Comparison of ENCODE assay signal across 8 cellular contexts in genomic region chr5:146877178-146877681, GRCh38. TPM values are rescaled to one million over a fixed set of nuclear protein-coding genes. Genes with fewer than 3 reads are reported as not detected.
A peak's percentile ranks its signal among the peaks of the same experiment; 100 is the strongest.
DNase-seq lines count a peak whose midpoint lies in the region; ATAC-seq and TF ChIP-seq lines count a peak whose summit lies in the region.

No MANE protein-coding gene starts in this region.

- no peaks in the 10 kb centered on the region for H3K9me3 Mint-ChIP-seq in T-helper 2 cell treated with Interferon-gamma antibody and Interleukin-4, amounts not matched to agents 5 μg/mL and 100 μg/mL, for 36 hours

- no peaks in the 10 kb centered on the region for H3K36me3 Mint-ChIP-seq in T-helper 2 cell treated with Interferon-gamma antibody and Interleukin-4, amounts not matched to agents 5 μg/mL and 100 μg/mL, for 36 hours (ENCODE audit: low read depth)

- H3K4me1 Mint-ChIP-seq in T-helper 2 cell treated with Interferon-gamma antibody and Interleukin-4, amounts not matched to agents 5 μg/mL and 100 μg/mL, for 36 hours (ENCODE audit: low read depth) = peaks cover 9% of the 10 kb centered on the region

- no peak for TF ChIP-seq CTCF in retinal pigment epithelial cell (conservative IDR thresholded peaks at IDR 0.05; ENCODE audit: low read depth, low read length)

- peak overlapping the region; percentile 84 for H3K4me3 Mint-ChIP-seq in T-helper 2 cell treated with Interferon-gamma antibody and Interleukin-4, amounts not matched to agents 5 μg/mL and 100 μg/mL, for 36 hours

- no peak for ATAC-seq in GM19463 (IDR thresholded peaks at IDR 0.05; ENCODE audit: unreplicated experiment)
- no peak for ATAC-seq in HG03280 (IDR thresholded peaks at IDR 0.05; ENCODE audit: unreplicated experiment)
- no peak for ATAC-seq in sciatic nerve

- DNase-seq in DMS 273 (lab: John Stamatoyannopoulos, UW; ENCODE audit: unreplicated experiment) = peak; percentile 27
- no peak for DNase-seq in DMS 273 treated with DMSO at 0.1 percent for 48 hours (lab: John Stamatoyannopoulos, UW)
- no peak for DNase-seq in T-helper 2 cell treated with Interferon-gamma antibody and Interleukin-4, amounts not matched to agents 5 μg/mL and 100 μg/mL, for 36 hours (ENCODE audit: low spot score)
- peak; percentile 58 for DNase-seq in globus pallidus (ENCODE audit: low spot score)
- no peak for DNase-seq in retinal pigment epithelial cell (ENCODE audit: low read depth)
- DNase-seq in sciatic nerve (ENCODE audit: low spot score) = no peak

- H3K27ac Mint-ChIP-seq in T-helper 2 cell treated with Interferon-gamma antibody and Interleukin-4, amounts not matched to agents 5 μg/mL and 100 μg/mL, for 36 hours = no peak overlapping the region

- intact Hi-C loops in sciatic nerve (cut with DNase I) = no loop called here

- H3K27me3 Mint-ChIP-seq in T-helper 2 cell treated with Interferon-gamma antibody and Interleukin-4, amounts not matched to agents 5 μg/mL and 100 μg/mL, for 36 hours (ENCODE audit: low read depth) = peaks cover 65% of the 10 kb centered on the region

- H3K4me3 ChIP-seq in retinal pigment epithelial cell (ENCODE audit: low read length) = peak overlapping the region; percentile 74

RNA-seq across cellular contexts. Expression of gene PPP2R2B, which starts 1.3 kb away (rescaled TPM):
- total RNA-seq in sciatic nerve = 54.1 TPM

Comparison
In these comparisons a context has a peak if more than half of its experiments do, and no peak if none do; other contexts are left out.
1. DNase-seq: peak in DMS 273 (single experiment) and globus pallidus (single experiment); none in DMS 273 treated with DMSO at 0.1 percent for 48 hours (single experiment), T-helper 2 cell treated with Interferon-gamma antibody and Interleukin-4, amounts not matched to agents 5 μg/mL and 100 μg/mL, for 36 hours (single experiment), retinal pigment epithelial cell (single experiment) and sciatic nerve (single experiment).